Comparison of ENCODE assay signal across 1 cellular context in genomic region chr6:111098597-111098996, GRCh38.
TF ChIP-seq lines count a peak whose summit lies in the region.

No MANE protein-coding gene starts in this region.

TF ChIP-seq in GM12878, 131 proteins besides CTCF, POLR2A, EP300 and RAD21 (continued from another document):
- TF ChIP-seq RUNX3 (IDR thresholded peaks at IDR 0.05; ENCODE audit: low read length), result no peak
